Comparison of ENCODE assay signal across 1 cellular context in the genomic region with DNA sequence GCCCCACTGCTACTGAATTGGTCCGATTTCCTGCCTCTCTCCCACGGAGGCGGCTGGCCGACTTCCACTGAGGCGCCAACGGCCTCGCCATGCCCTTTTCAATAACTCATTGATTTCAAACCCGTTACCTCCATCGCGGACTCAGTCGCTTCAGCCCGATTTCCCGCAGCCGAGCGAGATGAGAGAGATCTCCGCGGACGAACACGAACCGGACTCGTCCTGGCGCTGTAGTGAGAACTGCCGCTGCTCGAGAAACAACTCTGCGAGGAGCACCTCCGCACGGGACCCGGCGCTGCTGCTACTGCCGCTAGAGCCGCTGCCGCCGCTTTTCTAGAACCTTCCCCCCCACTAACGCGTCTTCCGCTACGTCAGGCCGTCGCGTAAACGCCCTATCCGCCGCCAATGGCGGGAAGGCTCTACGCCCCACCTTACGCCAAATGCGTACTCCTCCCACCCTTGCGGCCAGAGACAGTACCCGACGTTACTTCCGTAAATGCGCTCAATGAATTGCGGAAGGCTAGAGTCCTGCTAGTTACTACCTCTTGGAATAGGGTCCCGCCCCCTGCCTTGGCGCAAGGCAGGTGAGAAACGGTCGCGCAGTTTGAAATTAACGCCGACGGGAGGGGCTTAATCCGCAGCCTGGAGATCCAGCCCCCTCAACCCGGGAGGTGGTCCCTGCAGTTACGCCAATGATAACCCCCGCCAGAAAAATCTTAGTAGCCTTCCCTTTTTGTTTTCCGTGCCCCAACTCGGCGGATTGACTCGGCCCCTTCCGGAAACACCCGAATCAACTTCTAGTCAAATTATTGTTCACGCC.
TF ChIP-seq lines count a peak whose summit lies in the region.

HNRNPA2B1 (minus strand) TSS at position 303 of the 817 bp plus-strand sequence; CDS start at position 134, 169 bp downstream.

TF ChIP-seq in HepG2, 621 proteins besides CTCF, POLR2A, EP300 and RAD21 (continued from another document and continues in another):
- TF ChIP-seq ZHX2 (IDR thresholded peaks at IDR 0.05; ENCODE audit: low read depth) (peak; percentile 63; the same call in 1 of the 2 replicates), ZHX2 (CRISPR knock-in tag; IDR thresholded peaks at IDR 0.05; ENCODE audit: borderline replicate concordance) (peak; percentile 69; the same call in 1 of the 2 replicates), ZNF282 (IDR thresholded peaks at IDR 0.05; ENCODE audit: partially characterized antibody) (no peak), MLX (CRISPR knock-in tag; IDR thresholded peaks at IDR 0.05) (no peak), MAF1 (CRISPR knock-in tag; IDR thresholded peaks at IDR 0.05; ENCODE audit: borderline replicate concordance) (no peak), SP4 (CRISPR knock-in tag; IDR thresholded peaks at IDR 0.05) (peak; percentile 88; the same call in 1 of the 2 replicates), ZNF33A (CRISPR knock-in tag; IDR thresholded peaks at IDR 0.05; ENCODE audit: borderline replicate concordance) (no peak; the same call in 1 of the 2 replicates), ZSCAN5A (CRISPR knock-in tag; IDR thresholded peaks at IDR 0.05; ENCODE audit: borderline replicate concordance) (0 out of 2 replicates have a peak, but pooled peaks have one; percentile 7), XBP1 (CRISPR knock-in tag; IDR thresholded peaks at IDR 0.05) (no peak), ZNF333 (CRISPR knock-in tag; IDR thresholded peaks at IDR 0.05; ENCODE audit: borderline replicate concordance) (0 out of 2 replicates have a peak, but pooled peaks have one; percentile 26), ZBTB7B (CRISPR knock-in tag; IDR thresholded peaks at IDR 0.05) (peak; percentile 53; the same call in 1 of the 2 replicates), MBD4 (IDR thresholded peaks at IDR 0.05; ENCODE audit: borderline replicate concordance, low read length) (no peak), SNAPC5 (CRISPR knock-in tag; IDR thresholded peaks at IDR 0.05; ENCODE audit: borderline replicate concordance) (peak; percentile 60; the same call in 1 of the 2 replicates), ZNF317 (CRISPR knock-in tag; IDR thresholded peaks at IDR 0.05) (peak; percentile 51; the same call in 1 of the 2 replicates), TEAD2 (CRISPR knock-in tag; IDR thresholded peaks at IDR 0.05) (no peak), NKX3-1 (CRISPR knock-in tag; IDR thresholded peaks at IDR 0.05) (no peak), ZNF776 (CRISPR knock-in tag; IDR thresholded peaks at IDR 0.05) (peak; percentile 66; the same call in 1 of the 2 replicates), DR1 (CRISPR knock-in tag; IDR thresholded peaks at IDR 0.05) (peak; percentile 100), ZNF841 (CRISPR knock-in tag; IDR thresholded peaks at IDR 0.05; ENCODE audit: borderline replicate concordance) (no peak), FOSL2 (CRISPR knock-in tag; IDR thresholded peaks at IDR 0.05) (peak; percentile 30; the same call in 1 of the 2 replicates), IRF2 (CRISPR knock-in tag; IDR thresholded peaks at IDR 0.05) (peak; percentile 34; the same call in 1 of the 2 replicates), ARNT (IDR thresholded peaks at IDR 0.05) (no peak), MAFG (CRISPR knock-in tag; IDR thresholded peaks at IDR 0.05) (no peak), ZMYM2 (CRISPR knock-in tag; IDR thresholded peaks at IDR 0.05) (no peak), ZNF12 (CRISPR knock-in tag; IDR thresholded peaks at IDR 0.05) (no peak), CREBL2 (CRISPR knock-in tag; IDR thresholded peaks at IDR 0.05; ENCODE audit: borderline replicate concordance) (no peak), SMYD3 (CRISPR knock-in tag; IDR thresholded peaks at IDR 0.05) (peak; percentile 71; the same call in 1 of the 2 replicates), PAF1 (CRISPR knock-in tag; IDR thresholded peaks at IDR 0.05) (no peak; the same call in 1 of the 2 replicates), CCAR2 (optimal IDR thresholded peaks at IDR 0.05; ENCODE audit: low read depth, low read length) (no peak), ZNF607 (CRISPR knock-in tag; IDR thresholded peaks at IDR 0.05; ENCODE audit: borderline replicate concordance) (peak; percentile 79), ASH2L (IDR thresholded peaks at IDR 0.05; ENCODE audit: insufficient read length, low read depth, low read length) (peak; percentile 19), ZFAT (CRISPR knock-in tag; conservative IDR thresholded peaks at IDR 0.05) (no peak), CREB1 (IDR thresholded peaks at IDR 0.05) (peak; percentile 90), CREB1 (CRISPR knock-in tag; IDR thresholded peaks at IDR 0.05) (peak; percentile 93), NCOA5 (CRISPR knock-in tag; IDR thresholded peaks at IDR 0.05) (0 out of 2 replicates have a peak, but pooled peaks have one; percentile 57), ZNF746 (CRISPR knock-in tag; IDR thresholded peaks at IDR 0.05) (no peak; the same call in 1 of the 2 replicates), PITX1 (CRISPR knock-in tag; IDR thresholded peaks at IDR 0.05) (peak; percentile 64), NRL (CRISPR knock-in tag; IDR thresholded peaks at IDR 0.05; ENCODE audit: borderline replicate concordance) (peak; percentile 75; the same call in 1 of the 2 replicates), ZNF143 (CRISPR knock-in tag; IDR thresholded peaks at IDR 0.05) (no peak), SNAPC2 (CRISPR knock-in tag; IDR thresholded peaks at IDR 0.05) (peak; percentile 54; the same call in 1 of the 2 replicates), ZNF790 (CRISPR knock-in tag; IDR thresholded peaks at IDR 0.05; ENCODE audit: borderline replicate concordance) (peak; percentile 89; the same call in 1 of the 2 replicates), REL (CRISPR knock-in tag; conservative IDR thresholded peaks at IDR 0.05) (peak; percentile 50; the same call in 1 of the 2 replicates), TCF12 (IDR thresholded peaks at IDR 0.05) (no peak), TCF12 (CRISPR knock-in tag; IDR thresholded peaks at IDR 0.05) (peak; percentile 13; the same call in 1 of the 2 replicates), CBFB (CRISPR knock-in tag; IDR thresholded peaks at IDR 0.05) (peak; percentile 75; the same call in 1 of the 2 replicates), GZF1 (CRISPR knock-in tag; IDR thresholded peaks at IDR 0.05) (no peak), POLR2AphosphoS5 (IDR thresholded peaks at IDR 0.05; ENCODE audit: low read depth, low read length) (peak; percentile 97), ETS1 (CRISPR knock-in tag; IDR thresholded peaks at IDR 0.05) (0 out of 2 replicates have a peak, but pooled peaks have one; percentile 86), ZNF816 (CRISPR knock-in tag; IDR thresholded peaks at IDR 0.05; ENCODE audit: borderline replicate concordance) (no peak), ZSCAN22 (CRISPR knock-in tag; IDR thresholded peaks at IDR 0.05) (0 out of 2 replicates have a peak, but pooled peaks have one; percentile 39)
- TF ChIP-seq, protein P1, sequence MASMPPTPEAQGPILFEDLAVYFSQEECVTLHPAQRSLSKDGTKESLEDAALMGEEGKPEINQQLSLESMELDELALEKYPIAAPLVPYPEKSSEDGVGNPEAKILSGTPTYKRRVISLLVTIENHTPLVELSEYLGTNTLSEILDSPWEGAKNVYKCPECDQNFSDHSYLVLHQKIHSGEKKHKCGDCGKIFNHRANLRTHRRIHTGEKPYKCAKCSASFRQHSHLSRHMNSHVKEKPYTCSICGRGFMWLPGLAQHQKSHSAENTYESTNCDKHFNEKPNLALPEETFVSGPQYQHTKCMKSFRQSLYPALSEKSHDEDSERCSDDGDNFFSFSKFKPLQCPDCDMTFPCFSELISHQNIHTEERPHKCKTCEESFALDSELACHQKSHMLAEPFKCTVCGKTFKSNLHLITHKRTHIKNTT (CRISPR knock-in tag; IDR thresholded peaks at IDR 0.05) = 0 out of 2 replicates have a peak, but pooled peaks have one; percentile 25
- TF ChIP-seq, protein P2, sequence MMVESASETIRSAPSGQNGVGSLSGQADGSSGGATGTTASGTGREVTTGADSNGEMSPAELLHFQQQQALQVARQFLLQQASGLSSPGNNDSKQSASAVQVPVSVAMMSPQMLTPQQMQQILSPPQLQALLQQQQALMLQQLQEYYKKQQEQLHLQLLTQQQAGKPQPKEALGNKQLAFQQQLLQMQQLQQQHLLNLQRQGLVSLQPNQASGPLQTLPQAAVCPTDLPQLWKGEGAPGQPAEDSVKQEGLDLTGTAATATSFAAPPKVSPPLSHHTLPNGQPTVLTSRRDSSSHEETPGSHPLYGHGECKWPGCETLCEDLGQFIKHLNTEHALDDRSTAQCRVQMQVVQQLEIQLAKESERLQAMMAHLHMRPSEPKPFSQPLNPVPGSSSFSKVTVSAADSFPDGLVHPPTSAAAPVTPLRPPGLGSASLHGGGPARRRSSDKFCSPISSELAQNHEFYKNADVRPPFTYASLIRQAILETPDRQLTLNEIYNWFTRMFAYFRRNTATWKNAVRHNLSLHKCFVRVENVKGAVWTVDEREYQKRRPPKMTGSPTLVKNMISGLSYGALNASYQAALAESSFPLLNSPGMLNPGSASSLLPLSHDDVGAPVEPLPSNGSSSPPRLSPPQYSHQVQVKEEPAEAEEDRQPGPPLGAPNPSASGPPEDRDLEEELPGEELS (CRISPR knock-in tag; IDR thresholded peaks at IDR 0.05) = peak; percentile 56
